ENCODE assay signal across 8 cellular contexts in genomic region chr15:58987501-58988010, GRCh38. TPM values are rescaled to one million over a fixed set of nuclear protein-coding genes. Genes with fewer than 3 reads are reported as not detected.
DNase-seq lines count a peak whose midpoint lies in the region; ATAC-seq, FAIRE-seq and TF ChIP-seq lines count a peak whose summit lies in the region.

TSS of gene RNF111 (plus strand) at chr15:58987663. CDS start at chr15:59030823, 43,160 bp downstream.

- ATAC-seq in A549 (peak; percentile 89 to 93), GM18867 (IDR thresholded peaks at IDR 0.05; ENCODE audit: unreplicated experiment) (peak; percentile 84), HG03103 (IDR thresholded peaks at IDR 0.05; ENCODE audit: low read depth, unreplicated experiment) (peak; percentile 60)

- peak within 1 kb of the TSS; percentile 87 for H3K9ac ChIP-seq in iPS-20b (ENCODE audit: low read depth, low read length)

- no peaks in the 10 kb centered on the region for H3K36me3 ChIP-seq in breast epithelium
- H3K36me3 ChIP-seq in iPS-20b (ENCODE audit: insufficient read depth, low read depth, low read length), result peaks cover 8% of the 10 kb centered on the region; the same call in 1 of the 2 replicates

- no peak for TF ChIP-seq CTCF in A549 (IDR thresholded peaks at IDR 0.05)
- TF ChIP-seq CTCF in VCaP (conservative IDR thresholded peaks at IDR 0.05), result no peak
- peak in 2 of 3 donors; percentile 14 to 16 for TF ChIP-seq CTCF in breast epithelium (IDR thresholded peaks at IDR 0.05)

- no peak for FAIRE-seq in A549 (lab: Jason Lieb, UNC)

- H3K4me3 ChIP-seq in A549 (peak within 1 kb of the TSS; percentile 69), breast epithelium (peak within 1 kb of the TSS; percentile 76 to 96 (median 88)), iPS-20b (ENCODE audit: low read length) (peak within 1 kb of the TSS; percentile 96), skin epidermis (peak within 1 kb of the TSS; percentile 59 to 96 (median 79))

- TF ChIP-seq POLR2A in A549 (IDR thresholded peaks at IDR 0.05; ENCODE audit: low read length), result peak; percentile 67
- TF ChIP-seq POLR2A in breast epithelium (IDR thresholded peaks at IDR 0.05), result peak; percentile 82

- H3K4me2 ChIP-seq in A549, result peak within 1 kb of the TSS; percentile 89

- no peak for TF ChIP-seq RAD21 in A549 (conservative IDR thresholded peaks at IDR 0.05 in 1 of 2, IDR thresholded peaks at IDR 0.05 in 1 of 2)

- CTCF ChIA-PET in A549 (lab: Yijun Ruan, JAX), result interaction anchor here (0.6 to 4.0 kb wide), 8 partner anchors 13 to 541 kb away, joined by 3 to 16 read pairs (median 5); no protein-coding TSS in a partner anchor

- 1% methylated on average over 47 of the region's 47 CpGs for WGBS in A549 (ENCODE audit: missing lambda C conversion rate)

- no peaks in the 10 kb centered on the region for H3K9me3 ChIP-seq in A549
- H3K9me3 ChIP-seq in breast epithelium, result no peaks in the 10 kb centered on the region
- H3K9me3 ChIP-seq in iPS-20b (ENCODE audit: insufficient read depth, low read depth, low read length), result no peaks in the 10 kb centered on the region

- intact Hi-C loops in breast epithelium (cut with DNase I; ENCODE audit: low total_unique reads), result no loop called here

- no peak for TF ChIP-seq EP300 in A549 (IDR thresholded peaks at IDR 0.05)

- peaks cover 18% of the 10 kb centered on the region; the same call in 2 of the 3 replicates for H3K4me1 ChIP-seq in A549
- no peaks in the 10 kb centered on the region for H3K4me1 ChIP-seq in breast epithelium
- H3K4me1 ChIP-seq in iPS-20b (ENCODE audit: insufficient read depth, low read length), result peaks cover 3% of the 10 kb centered on the region

- POLR2A ChIA-PET in A549 (lab: Yijun Ruan, JAX), result no interaction called here

- DNase-seq in A549 (ENCODE audit: low read depth in 1 of 2, low spot score in 1 of 2) (peak; percentile 98 to 99), NCI-H2196 treated with DMSO at 0.1 percent for 48 hours (lab: John Stamatoyannopoulos, UW; ENCODE audit: unreplicated experiment) (peak; percentile 94), breast epithelium (ENCODE audit: low spot score in 2 of 2) (peak; percentile 87 to 89)

- H3K27ac ChIP-seq in A549 (peak within 1 kb of the TSS; percentile 88 to 96), VCaP (peak within 1 kb of the TSS; percentile 77), breast epithelium (peak within 1 kb of the TSS; percentile 94 to 95), iPS-20b (ENCODE audit: low read length) (peak within 1 kb of the TSS; percentile 79), skin epidermis (peak within 1 kb of the TSS; percentile 47 to 95 (median 92))

- H3K27me3 ChIP-seq in breast epithelium (no peaks in the 10 kb centered on the region), iPS-20b (ENCODE audit: insufficient read depth, low read length) (no peaks in the 10 kb centered on the region)

TF ChIP-seq in A549, 52 proteins besides CTCF, POLR2A, EP300 and RAD21:
- TF ChIP-seq BCL3 (IDR thresholded peaks at IDR 0.05), result peak; percentile 91
- peak; percentile 80; the same call in 1 of the 2 replicates for TF ChIP-seq PHF8 (IDR thresholded peaks at IDR 0.05; ENCODE audit: borderline replicate concordance, low read depth)
- TF ChIP-seq HOXA7 (CRISPR knock-in tag; IDR thresholded peaks at IDR 0.05), result no peak
- peak; percentile 25 to 57; a peak in 3 of 5 replicates for TF ChIP-seq JUN (IDR thresholded peaks at IDR 0.05)
- TF ChIP-seq MAX (IDR thresholded peaks at IDR 0.05), result peak; percentile 76
- TF ChIP-seq CHD2 (IDR thresholded peaks at IDR 0.05; ENCODE audit: low read length, partially characterized antibody), result no peak

RNA-seq across cellular contexts. Expression of gene RNF111, which starts in this region (rescaled TPM):
- polyA plus RNA-seq in A549 (2011; rRNA removed) (42.7 and 46.9 TPM in 2 replicates), A549 (2017; fragmentation: RNase III; extraction: RNeasy Plus Mini Kit Qiagen cat#74134 plus additional on column Dnase treatment) (21.8 to 25.5 TPM (median 25.0 TPM) in 3 replicates)
- 10.9 and 19.3 TPM in 2 replicates for polyA plus RNA-seq in A549 (2012; cell fraction: cytosol; rRNA removed)
- polyA plus RNA-seq in A549 (2012; cell fraction: nucleus; rRNA removed), result 18.5 and 22.7 TPM in 2 replicates
- 143 and 197 TPM in 2 replicates for polyA minus RNA-seq in A549 (2011; rRNA and poly(A)+ RNA removed)
- total RNA-seq in breast epithelium, result 10 to 100 TPM; 18.4 to 36.9 (median 27.9) TPM

Comparison
In these comparisons a context has a peak if more than half of its experiments do, and no peak if none do; other contexts are left out.
1. Peak in every context shown above with its lines: DNase-seq, ATAC-seq, H3K4me3 ChIP-seq and H3K27ac ChIP-seq.
2. CTCF ChIP-seq: peak in breast epithelium (2 of 3); none in A549 (single experiment) and VCaP (single experiment).